ENCODE assay signal across 8 cellular contexts in genomic region chr12:401235-402126, GRCh38. TPM values are rescaled to one million over a fixed set of nuclear protein-coding genes. Genes with fewer than 3 reads are reported as not detected.
A peak's percentile ranks its signal among the peaks of the same experiment; 100 is the strongest.
DNase-seq lines count a peak whose midpoint lies in the region; ATAC-seq and TF ChIP-seq lines count a peak whose summit lies in the region.

CCDC77 (plus strand) TSS chr12:401644; CDS start chr12:409384, 7,740 bp downstream.

- TF ChIP-seq CTCF in left lung (IDR thresholded peaks at IDR 0.05): peak; percentile 16 to 26

- no peaks in the 10 kb centered on the region for H3K36me3 ChIP-seq in left lung

- H3K4me3 ChIP-seq in left lung: peak within 1 kb of the TSS; percentile 57 to 65

- H3K9me3 ChIP-seq in left lung: no peaks in the 10 kb centered on the region

- intact Hi-C loops in left lung (cut with DNase I): no loop called here

- DNase-seq in activated gamma-delta T cell treated with Interleukin-2 at 50 U/mL for 16 hours (peak; percentile 90), activated gamma-delta T cell (lab: John Stamatoyannopoulos, UW) (no peak), T-helper 22 cell (ENCODE audit: low read depth) (peak; percentile 83), cerebellum (ENCODE audit: low spot score) (peak; percentile 96), left lung (peak; percentile 91 to 92), NCI-H524 treated with DMSO at 0.1 percent for 48 hours (lab: John Stamatoyannopoulos, UW) (no peak)
- peak; percentile 87 to 91 for DNase-seq in stimulated activated CD4-positive, alpha-beta T cell treated with anti-CD3 and anti-CD28 coated beads, Interleukin-4, amount 100 ng/mL, for 4 hours

- ATAC-seq in HG03135 (IDR thresholded peaks at IDR 0.05; ENCODE audit: unreplicated experiment) (peak; percentile 99), left lung (peak; percentile 100)

- H3K27me3 ChIP-seq in left lung: no peaks in the 10 kb centered on the region

- H3K27ac ChIP-seq in left lung: peak within 1 kb of the TSS in 1 of 2 donors; percentile 77

- H3K4me1 ChIP-seq in left lung: peaks cover 5 to 16% of the 10 kb centered on the region in 2 donors

RNA-seq across cellular contexts. Expression of gene CCDC77, which starts in this region (rescaled TPM):
- total RNA-seq in cerebellum (20.1 TPM), left lung (1 to 10 TPM; 7.4 to 8.9 TPM)

Comparison
In these comparisons a context has a peak if more than half of its experiments do, and no peak if none do; other contexts are left out.
1. DNase-seq: peak in activated gamma-delta T cell treated with Interleukin-2 at 50 U/mL for 16 hours (single experiment), T-helper 22 cell (single experiment), cerebellum (single experiment), left lung (2 of 2) and stimulated activated CD4-positive, alpha-beta T cell treated with anti-CD3 and anti-CD28 coated beads, Interleukin-4, amount 100 ng/mL, for 4 hours (2 of 2); none in activated gamma-delta T cell (single experiment) and NCI-H524 treated with DMSO at 0.1 percent for 48 hours (single experiment).